22 cellular contexts compared by ENCODE assay signal in genomic region chr5:64497390-64497789, GRCh38. TPM values are rescaled to one million over a fixed set of nuclear protein-coding genes. Genes with fewer than 3 reads are reported as not detected.
DNase-seq lines count a peak whose midpoint lies in the region; ATAC-seq, FAIRE-seq and TF ChIP-seq lines count a peak whose summit lies in the region.
"Had no signal": no experiment of that assay in that cellular context is flagged by ENCODE, and none has a peak within 500 bp of the region (broad histone marks: within the 10 kb centered on the region; RNA-seq: fewer than 3 reads in every experiment).

No MANE protein-coding gene starts in this region.

- TF ChIP-seq POLR2A in GM12892 (IDR thresholded peaks at IDR 0.05; ENCODE audit: low read depth, low read length): no peak

- no peak for FAIRE-seq in GM12892 (lab: Jason Lieb, UNC)
- FAIRE-seq: A549 had no signal

- no peak for ATAC-seq in HG02885 (IDR thresholded peaks at IDR 0.05; ENCODE audit: poor library complexity, unreplicated experiment)
- ATAC-seq: CD8-positive, alpha-beta T cell; left colon had no signal

- DNase-seq in AG08396 (ENCODE audit: low spot score) (peak; percentile 34), HT1080 (ENCODE audit: low read depth) (peak; percentile 81), astrocyte of the hippocampus (ENCODE audit: low read depth, low spot score) (peak; percentile 17), iris pigment epithelial cell (ENCODE audit: low read depth) (peak; percentile 59), GM12892 (ENCODE audit: insufficient read length) (no peak), COLO829 (ENCODE audit: low spot score) (no peak), occipital lobe (lab: John Stamatoyannopoulos, UW) (no peak)
- DNase-seq: activated CD4-positive, alpha-beta T cell treated with anti-CD3 and anti-CD28 coated beads, Interleukin-2, amount 10 ng/mL, durations not matched to agents 24 days and 14 days; activated naive CD4-positive, alpha-beta T cell treated with anti-CD3 and anti-CD28 coated beads, Interleukin-2, amount 50 U/mL, for 16 hours; activated T-cell treated with anti-CD3 and anti-CD28 coated beads for 4 hours; caudate nucleus; CD8-positive, alpha-beta T cell; glutamatergic neuron; left colon; NCI-H1436 treated with DMSO at 0.1 percent for 48 hours; SJCRH30; stimulated activated CD4-positive, alpha-beta T cell treated with anti-CD3 and anti-CD28 coated beads, Interleukin-4, amount 100 ng/mL, for 4 hours; T-helper 9 cell; thyroid gland had no signal

RNA-seq across cellular contexts. Expression of gene RGS7BP, which starts 8.4 kb away (rescaled TPM):
- not detected in 2 replicates for total RNA-seq in HT1080 (2014; rRNA removed; shearing (Covaris generic))
- polyA plus RNA-seq in HT1080 (2015; cell fraction: cytosol; rRNA removed): 0.07 TPM in 1 of 2 replicates, not detected in the other
- polyA plus RNA-seq in HT1080 (2015; cell fraction: nucleus; rRNA removed): not detected in 2 replicates
- polyA plus RNA-seq in GM12892 (2012; ENCODE audit: missing spikeins): not detected
- total RNA-seq in occipital lobe: 17.6 TPM
- total RNA-seq: activated CD4-positive, alpha-beta T cell treated with anti-CD3 and anti-CD28 coated beads, Interleukin-2, amount 10 ng/mL, durations not matched to agents 24 days and 14 days; CD8-positive, alpha-beta T cell; osteocyte; SJCRH30 had no signal
- polyA plus RNA-seq: A549 had no signal

Comparison
In these comparisons a context has a peak if more than half of its experiments do, and no peak if none do; other contexts are left out.
1. DNase-seq: peak in AG08396 (single experiment), HT1080 (single experiment), astrocyte of the hippocampus (single experiment) and iris pigment epithelial cell (single experiment); none in GM12892 (single experiment), COLO829 (single experiment) and occipital lobe (single experiment).
2. RNA of gene RGS7BP, which starts 8.4 kb away (total RNA-seq): 17.6 TPM in occipital lobe (single experiment); not detected in HT1080; every median in the first group is over 10 times any median in the second.